6 cellular contexts compared by ENCODE assay signal in genomic region chr1:92723713-92724112, GRCh38.
DNase-seq lines count a peak whose midpoint lies in the region; ATAC-seq, FAIRE-seq and TF ChIP-seq lines count a peak whose summit lies in the region.
"Not testable (repeated sequence)": the region's sequence is repeated elsewhere in the genome, so short reads cannot be mapped to it uniquely, and the experiment has no call there.

No MANE protein-coding gene starts in this region.

- not testable (repeated sequence) for ATAC-seq in GM23338

- H3K4me3 ChIP-seq in GM23338; astrocyte (ENCODE audit: insufficient read depth, low read depth, low read length); H1 (ENCODE audit: extremely low read depth in 1 of 4, insufficient read depth in 2 of 4, low read depth in 3 of 4, low read length in 4 of 4); mesodermal cell (ENCODE audit: extremely low read depth, insufficient read depth, low read length, poor library complexity, severe bottlenecking): not testable (repeated sequence)

- H3K9me3 Mint-ChIP-seq in GM23338 (peaks cover 36% of the 10 kb centered on the region; the same call in 2 of the 3 replicates), astrocyte (ENCODE audit: unreplicated experiment) (peaks cover 14% of the 10 kb centered on the region)

- H3K18ac ChIP-seq in H1 (ENCODE audit: extremely low read depth, low read length): not testable (repeated sequence)

- H4K8ac ChIP-seq in H1 (ENCODE audit: extremely low read depth, insufficient read depth, low read length): not testable (repeated sequence)

- H3K27me3 Mint-ChIP-seq in GM23338 (ENCODE audit: insufficient read depth, low read depth, poor library complexity); astrocyte (ENCODE audit: low read depth, unreplicated experiment): not testable (repeated sequence)

- not testable (repeated sequence) for H4K5ac ChIP-seq in H1 (ENCODE audit: insufficient read length, low read depth, low read length)

- H3K36me3 ChIP-seq in GM23338 (ENCODE audit: insufficient read depth); astrocyte (ENCODE audit: insufficient read depth, low read length); H1 (ENCODE audit: control insufficient read depth in 2 of 4, insufficient read depth in 4 of 4, low read length in 3 of 4); mesodermal cell (ENCODE audit: control insufficient read depth, insufficient read depth, low read length): not testable (repeated sequence)

- H2BK12ac ChIP-seq in H1 (ENCODE audit: low read depth, low read length): not testable (repeated sequence)

- H2AK5ac ChIP-seq in H1 (ENCODE audit: low read depth, low read length): not testable (repeated sequence)

- not testable (repeated sequence) for H3K79me1 ChIP-seq in H1 (ENCODE audit: low read depth, low read length)

- H3F3A ChIP-seq in GM23338 (replicated peaks; ENCODE audit: low read depth): not testable (repeated sequence)

- not testable (repeated sequence) for H3K4me1 ChIP-seq in GM23338 (ENCODE audit: insufficient read depth); astrocyte (ENCODE audit: insufficient read depth, low read length); H1 (replicated peaks in 1 of 4; ENCODE audit: control insufficient read depth in 3 of 4, insufficient read depth in 4 of 4, low read length in 3 of 4); mesodermal cell (ENCODE audit: control insufficient read depth, insufficient read depth, low read length, poor library complexity, severe bottlenecking)

- not testable (repeated sequence) for H3K14ac ChIP-seq in H1 (ENCODE audit: insufficient read length)

- not testable (repeated sequence) for H4K20me1 ChIP-seq in GM23338 (replicated peaks; ENCODE audit: insufficient read depth); H1 (replicated peaks in 1 of 2; ENCODE audit: control insufficient read depth in 1 of 2, insufficient read depth in 2 of 2, low read length in 2 of 2)
- peaks cover 20% of the 10 kb centered on the region for H4K20me1 ChIP-seq in astrocyte (ENCODE audit: insufficient read depth, low read length)

- not testable (repeated sequence) for TF ChIP-seq CTCF in GM23338 (conservative IDR thresholded peaks at IDR 0.05; ENCODE audit: low read depth in 2 of 2); astrocyte (IDR thresholded peaks at IDR 0.05; ENCODE audit: insufficient read depth, low read depth, low read length); H1 (IDR thresholded peaks at IDR 0.05; ENCODE audit: control extremely low read depth in 1 of 3, insufficient read depth in 1 of 3, low read depth in 1 of 3, low read length in 3 of 3)

- not testable (repeated sequence) for H2BK120ac ChIP-seq in H1 (replicated peaks; ENCODE audit: low read depth, low read length)

- POLR2A ChIA-PET in H1 (lab: Charles Lee; ENCODE audit: partially characterized antibody): not testable (repeated sequence)

- 86% methylated on average over 9 of the region's 9 CpGs; no CpG with 5 or more reads in 1 of the 2 experiments for WGBS in H1 (ENCODE audit: extremely low coverage in 1 of 2, insufficient coverage in 1 of 2, insufficient read length in 1 of 2, insufficient replicate concordance in 2 of 2, low coverage in 1 of 2, low lambda C conversion rate in 2 of 2, missing lambda C conversion rate in 1 of 2), 2 experiments
- WGBS in mesodermal cell (ENCODE audit: insufficient coverage in 2 of 2), 2 experiments: 89 to 97% methylated on average over 6 of the region's 9 CpGs

- not testable (repeated sequence) for H2BK15ac ChIP-seq in H1 (ENCODE audit: low read length)

- not testable (repeated sequence) for H3K56ac ChIP-seq in H1 (replicated peaks; ENCODE audit: insufficient read length, low read depth, low read length)

- H3K9me2 ChIP-seq in GM23338 (ENCODE audit: insufficient read depth): not testable (repeated sequence)

- H3K4me1 Mint-ChIP-seq in GM23338 (peaks cover 25% of the 10 kb centered on the region), astrocyte (ENCODE audit: low read depth, unreplicated experiment) (peaks cover 15% of the 10 kb centered on the region)

- not testable (repeated sequence) for H3K27me3 ChIP-seq in GM23338 (ENCODE audit: insufficient read depth); astrocyte (ENCODE audit: insufficient read depth, low read length); H1 (replicated peaks in 1 of 4; ENCODE audit: control insufficient read depth in 3 of 4, extremely low read depth in 1 of 4, insufficient read depth in 3 of 4, low read length in 3 of 4)

- not testable (repeated sequence) for H4K91ac ChIP-seq in H1 (replicated peaks; ENCODE audit: insufficient read length, low read length)

- H3K27ac ChIP-seq in GM23338 (ENCODE audit: low read depth): peak overlapping the region; percentile 33; the same call in 1 of the 2 replicates
- not testable (repeated sequence) for H3K27ac ChIP-seq in astrocyte (ENCODE audit: low read depth, low read length); H1 (ENCODE audit: low read depth, low read length)
- peak overlapping the region; percentile 55 for H3K27ac ChIP-seq in mesodermal cell (ENCODE audit: low read depth, low read length, severe bottlenecking)

- not testable (repeated sequence) for H2AFZ ChIP-seq in GM23338; astrocyte (ENCODE audit: low read depth, low read length); H1 (ENCODE audit: low read length)

- H3K36me3 Mint-ChIP-seq in GM23338 (ENCODE audit: low read depth): peaks cover 32% of the 10 kb centered on the region
- H3K36me3 Mint-ChIP-seq in astrocyte (ENCODE audit: low read depth, unreplicated experiment): not testable (repeated sequence)

- TF ChIP-seq POLR2A in H1 (IDR thresholded peaks at IDR 0.05; ENCODE audit: control extremely low read depth in 1 of 2, low read depth in 2 of 2, low read length in 2 of 2): not testable (repeated sequence)

- H3K27ac Mint-ChIP-seq in GM23338: not testable (repeated sequence)
- H3K27ac Mint-ChIP-seq in astrocyte (ENCODE audit: unreplicated experiment): peak overlapping the region; percentile 59

- not testable (repeated sequence) for H2BK20ac ChIP-seq in H1 (ENCODE audit: low read length)

- CTCF ChIA-PET in H1 (lab: Charles Lee; ENCODE audit: partially characterized antibody): interaction anchor here (1.2 kb wide), 1 partner anchor 21 kb away, joined by 3 read pairs; no protein-coding TSS in a partner anchor

- peak in 1 of 2 experiments; percentile 42; a peak in 1 of 3 replicates for TF ChIP-seq EP300 in H1 (IDR thresholded peaks at IDR 0.05; ENCODE audit: borderline replicate concordance in 1 of 2, low read depth in 2 of 2, low read length in 2 of 2)

- not testable (repeated sequence) for FAIRE-seq in astrocyte (lab: Jason Lieb, UNC)
- FAIRE-seq in H1 (lab: Jason Lieb, UNC): peak; percentile 80

- not testable (repeated sequence) for H3K9ac ChIP-seq in astrocyte (ENCODE audit: low read length); H1 (replicated peaks in 1 of 4; ENCODE audit: extremely low read depth in 1 of 4, low read depth in 3 of 4, low read length in 3 of 4)

- not testable (repeated sequence) for H3K23me2 ChIP-seq in H1 (ENCODE audit: low read depth, low read length)

- H3K4me3 Mint-ChIP-seq in GM23338; astrocyte (ENCODE audit: unreplicated experiment): not testable (repeated sequence)

- not testable (repeated sequence) for H2BK5ac ChIP-seq in H1 (ENCODE audit: low read depth, low read length)

- not testable (repeated sequence) for TF ChIP-seq RAD21 in H1 (IDR thresholded peaks at IDR 0.05 in 1 of 2, conservative IDR thresholded peaks at IDR 0.05 in 1 of 2; ENCODE audit: low read depth in 2 of 2, low read length in 2 of 2)

- not testable (repeated sequence) for H3K4ac ChIP-seq in H1 (replicated peaks; ENCODE audit: insufficient read length, low read depth, low read length)

- H3K23ac ChIP-seq in H1 (ENCODE audit: insufficient read length): not testable (repeated sequence)

- not testable (repeated sequence) for H3K4me2 ChIP-seq in GM23338; astrocyte (ENCODE audit: low read length); H1 (ENCODE audit: insufficient read depth in 1 of 2, low read depth in 2 of 2, low read length in 2 of 2)

- peak; percentile 46 for DNase-seq in GM23338 (ENCODE audit: low spot score)
- peak; percentile 63 for DNase-seq in NCI-H226
- DNase-seq in astrocyte (ENCODE audit: low read depth): peak; percentile 55
- not testable (repeated sequence) for DNase-seq in H1 (ENCODE audit: low read depth in 1 of 2, low spot score in 2 of 2)
- peak; percentile 19 for DNase-seq in iris pigment epithelial cell (ENCODE audit: low read depth)

- H3K79me2 ChIP-seq in GM23338 (replicated peaks; ENCODE audit: insufficient read depth); astrocyte (ENCODE audit: insufficient read depth, low read length); H1 (ENCODE audit: control insufficient read depth in 1 of 2, insufficient read depth in 2 of 2, low read length in 2 of 2): not testable (repeated sequence)

- not testable (repeated sequence) for H3K9me3 ChIP-seq in astrocyte (ENCODE audit: insufficient read depth, low read depth, low read length); H1 (ENCODE audit: insufficient read depth in 2 of 2, low read depth in 1 of 2, low read length in 1 of 2); mesodermal cell (ENCODE audit: control insufficient read depth, low read length)

TF ChIP-seq in H1, 55 proteins besides CTCF, POLR2A, EP300 and RAD21:
- TF ChIP-seq TEAD4 (IDR thresholded peaks at IDR 0.05; ENCODE audit: low read depth, low read length) (peak; percentile 47; the same call in 1 of the 2 replicates), CEBPB (IDR thresholded peaks at IDR 0.05; ENCODE audit: low read depth, low read length) (peak; percentile 55)
